In the genomic region with DNA sequence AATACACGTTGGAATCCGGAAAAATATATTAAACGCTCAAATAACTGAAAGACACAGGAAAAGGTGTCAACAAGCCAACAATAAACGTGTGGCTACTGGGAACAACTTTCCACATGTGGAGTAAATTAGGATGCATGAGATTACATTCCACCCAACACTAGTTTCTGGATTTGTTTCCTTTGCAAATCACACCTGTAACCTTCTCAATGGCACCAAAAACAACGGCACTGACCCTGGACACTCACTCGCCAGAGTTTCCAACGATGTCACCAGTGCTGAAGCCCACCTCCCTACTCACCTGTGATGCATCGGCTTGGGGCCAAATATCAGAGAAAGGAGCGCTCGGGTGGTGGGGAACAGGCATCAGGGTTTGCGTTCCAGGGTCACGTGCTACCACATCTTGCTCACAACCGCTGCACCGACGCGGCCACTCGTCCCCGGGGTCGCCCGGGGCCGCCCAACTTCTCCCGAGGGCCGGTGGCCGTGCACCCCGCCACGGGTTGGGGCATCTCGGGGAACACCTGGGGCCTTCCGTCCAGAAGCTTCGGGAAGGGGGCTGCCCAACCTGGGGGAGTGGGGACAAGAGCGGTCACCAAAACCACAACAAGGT, we compare ENCODE assay signal across 8 cellular contexts. TPM values are rescaled to one million over a fixed set of nuclear protein-coding genes. Genes with fewer than 3 reads are reported as not detected.
DNase-seq lines count a peak whose midpoint lies in the region; ATAC-seq and TF ChIP-seq lines count a peak whose summit lies in the region.

No MANE protein-coding gene starts in this region.

- dilution Hi-C loops in IMR-90 (cut with HindIII; ENCODE audit: low sequenced_read_pairs, unreplicated experiment): no loop called here

- H3K4me3 ChIP-seq in DND-41 (ENCODE audit: low read depth in 1 of 2, low read length in 2 of 2) (peak overlapping the region; percentile 33 to 82), IMR-90 (ENCODE audit: insufficient read depth, low read depth, low read length) (peak overlapping the region; percentile 89), duodenal mucosa (ENCODE audit: low read depth in 1 of 2, low read length in 2 of 2) (peak overlapping the region; percentile 79 to 93), mesodermal cell (ENCODE audit: extremely low read depth, insufficient read depth, low read length, poor library complexity, severe bottlenecking) (peak overlapping the region; percentile 76)

- H2AFZ ChIP-seq in DND-41 (ENCODE audit: low read depth, low read length): peak overlapping the region; percentile 99
- H2AFZ ChIP-seq in IMR-90 (replicated peaks; ENCODE audit: low read length, poor library complexity): peak overlapping the region; percentile 93

- no peaks in the 10 kb centered on the region for H3K27me3 Mint-ChIP-seq in stimulated activated naive CD8-positive, alpha-beta T cell treated with anti-CD3 and anti-CD28 coated beads, Interleukin-15, Interleukin-2, amounts not matched to agents 100 ng/mL and 50 ng/mL, for 24 hours

- in situ Hi-C loops in IMR-90 (cut with MboI; ENCODE audit: low sequenced_read_pairs): no loop called here

- H3K9me3 ChIP-seq in DND-41 (ENCODE audit: insufficient read depth, low read length, severe bottlenecking) (no peaks in the 10 kb centered on the region), IMR-90 (ENCODE audit: control insufficient read depth, insufficient read depth, low read length) (no peaks in the 10 kb centered on the region), duodenal mucosa (ENCODE audit: control insufficient read depth in 1 of 2, low read length in 2 of 2) (no peaks in the 10 kb centered on the region), mesodermal cell (ENCODE audit: control insufficient read depth, low read length) (no peaks in the 10 kb centered on the region)

- intact Hi-C loops in IMR-90 (cut with micrococcal nuclease): no loop called here

- BruUV-seq in IMR-90 (replicated peaks; lab: Mats Ljungman, UMichigan): no TSS peak

- peaks cover 36% of the 10 kb centered on the region for H3K4me1 Mint-ChIP-seq in stimulated activated naive CD8-positive, alpha-beta T cell treated with anti-CD3 and anti-CD28 coated beads, Interleukin-15, Interleukin-2, amounts not matched to agents 100 ng/mL and 50 ng/mL, for 24 hours (ENCODE audit: low read depth)

- H3K14ac ChIP-seq in IMR-90 (replicated peaks; ENCODE audit: low read depth, low read length): peak overlapping the region; percentile 64

- peak overlapping the region; percentile 31; the same call in 1 of the 2 replicates for H2AK5ac ChIP-seq in IMR-90 (ENCODE audit: low read depth, low read length)

- peak; percentile 41; the same call in 1 of the 3 replicates for ATAC-seq in DND-41 (ENCODE audit: insufficient read depth, low read depth)
- ATAC-seq in GM21526 (IDR thresholded peaks at IDR 0.05; ENCODE audit: low FRiP score, unreplicated experiment): peak; percentile 29
- ATAC-seq in IMR-90 (ENCODE audit: low read depth): peak; percentile 2; the same call in 1 of the 2 replicates

- peaks cover 13 to 18% of the 10 kb centered on the region in 2 experiments; a peak in 3 of 4 replicates for H3K79me1 ChIP-seq in IMR-90 (ENCODE audit: low read depth in 1 of 2, low read length in 2 of 2)

- no peak overlapping the region for H3K18ac ChIP-seq in IMR-90 (ENCODE audit: low read depth, low read length)

- H3K27me3 ChIP-seq in DND-41 (ENCODE audit: insufficient read depth, low read length, poor library complexity) (no peaks in the 10 kb centered on the region), IMR-90 (ENCODE audit: control insufficient read depth, insufficient read depth, low read length) (peaks cover 2% of the 10 kb centered on the region; the same call in 1 of the 2 replicates), duodenal mucosa (ENCODE audit: control insufficient read depth in 1 of 2, insufficient read depth in 2 of 2, low read length in 2 of 2) (no peaks in the 10 kb centered on the region)

- H3K4me1 ChIP-seq in DND-41 (ENCODE audit: insufficient read depth, low read length): peaks cover 36% of the 10 kb centered on the region
- H3K4me1 ChIP-seq in IMR-90 (ENCODE audit: control insufficient read depth, insufficient read depth, low read length): peaks cover 3% of the 10 kb centered on the region
- H3K4me1 ChIP-seq in duodenal mucosa (ENCODE audit: control insufficient read depth in 1 of 2, insufficient read depth in 2 of 2, low read length in 2 of 2): peaks cover 17 to 26% of the 10 kb centered on the region in 2 donors
- H3K4me1 ChIP-seq in mesodermal cell (ENCODE audit: control insufficient read depth, insufficient read depth, low read length, poor library complexity, severe bottlenecking): peaks cover 7% of the 10 kb centered on the region

- H2BK5ac ChIP-seq in IMR-90 (ENCODE audit: low read depth, low read length, poor library complexity, severe bottlenecking): peak overlapping the region; percentile 26

- peak overlapping the region; percentile 21; the same call in 1 of the 2 replicates for H4K5ac ChIP-seq in IMR-90 (ENCODE audit: low read depth, low read length)

- H2BK120ac ChIP-seq in IMR-90 (ENCODE audit: low read depth, low read length): no peak overlapping the region; the same call in 1 of the 2 replicates

- no peak for TF ChIP-seq POLR2A in IMR-90 (IDR thresholded peaks at IDR 0.05; ENCODE audit: low read depth, low read length)

- peak overlapping the region; percentile 64 for H3K27ac ChIP-seq in DND-41 (ENCODE audit: low read length)
- peak overlapping the region; percentile 66 for H3K27ac ChIP-seq in IMR-90 (ENCODE audit: insufficient read depth, low read length)
- peak overlapping the region; percentile 86 for H3K27ac ChIP-seq in VCaP
- H3K27ac ChIP-seq in duodenal mucosa (ENCODE audit: low read depth, low read length): peak overlapping the region; percentile 60
- peak overlapping the region; percentile 62 for H3K27ac ChIP-seq in mesodermal cell (ENCODE audit: low read depth, low read length, severe bottlenecking)

- peak overlapping the region; percentile 82 for H3K27ac Mint-ChIP-seq in stimulated activated naive CD8-positive, alpha-beta T cell treated with anti-CD3 and anti-CD28 coated beads, Interleukin-15, Interleukin-2, amounts not matched to agents 100 ng/mL and 50 ng/mL, for 24 hours

- peak overlapping the region; percentile 95 for H3K4me3 Mint-ChIP-seq in stimulated activated naive CD8-positive, alpha-beta T cell treated with anti-CD3 and anti-CD28 coated beads, Interleukin-15, Interleukin-2, amounts not matched to agents 100 ng/mL and 50 ng/mL, for 24 hours

- peak overlapping the region; percentile 81 for H3K4me2 ChIP-seq in DND-41 (ENCODE audit: insufficient read depth, low read length)
- H3K4me2 ChIP-seq in IMR-90 (ENCODE audit: low read depth, low read length): peak overlapping the region; percentile 96

- H4K8ac ChIP-seq in IMR-90 (ENCODE audit: low read depth in 2 of 2, low read length in 2 of 2): peak overlapping the region; percentile 1 to 41; a peak in 2 of 4 replicates

- DNase-seq in DND-41 (peak; percentile 43), IMR-90 (peak; percentile 12), NCI-H446 (lab: John Stamatoyannopoulos, UW) (no peak)

- H3K9me3 Mint-ChIP-seq in stimulated activated naive CD8-positive, alpha-beta T cell treated with anti-CD3 and anti-CD28 coated beads, Interleukin-15, Interleukin-2, amounts not matched to agents 100 ng/mL and 50 ng/mL, for 24 hours: no peaks in the 10 kb centered on the region

- peak overlapping the region; percentile 80 for H3K9ac ChIP-seq in DND-41 (ENCODE audit: low read depth, low read length)
- H3K9ac ChIP-seq in IMR-90 (ENCODE audit: low read depth, low read length): peak overlapping the region; percentile 95
- peak overlapping the region; percentile 78 to 86 for H3K9ac ChIP-seq in duodenal mucosa (ENCODE audit: low read depth in 1 of 2, low read length in 2 of 2)

- H3K79me2 ChIP-seq in DND-41 (ENCODE audit: insufficient read depth, low read length): peaks cover 33% of the 10 kb centered on the region

- peak overlapping the region; percentile 98 for H3K23ac ChIP-seq in IMR-90 (ENCODE audit: low read depth, low read length)

- H4K91ac ChIP-seq in IMR-90 (ENCODE audit: insufficient read depth, low read depth, low read length): peak overlapping the region; percentile 35

- no peak overlapping the region for H2BK20ac ChIP-seq in IMR-90 (ENCODE audit: low read depth, low read length)

- CTCF ChIA-PET in IMR-90 (lab: Yijun Ruan, JAX): no interaction called here

- TF ChIP-seq CTCF in DND-41 (IDR thresholded peaks at IDR 0.05; ENCODE audit: borderline replicate concordance, extremely low read depth, low read length, poor library complexity, severe bottlenecking): no peak
- TF ChIP-seq CTCF in IMR-90 (conservative IDR thresholded peaks at IDR 0.05; ENCODE audit: low read depth, low read length): no peak
- TF ChIP-seq CTCF in VCaP (conservative IDR thresholded peaks at IDR 0.05): no peak

- POLR2A ChIA-PET in IMR-90 (lab: Charles Lee; ENCODE audit: unreplicated experiment): no interaction called here

- peak overlapping the region; percentile 87 for H2AK9ac ChIP-seq in IMR-90 (replicated peaks; ENCODE audit: low read depth, low read length, poor library complexity)

- no peak for TF ChIP-seq RAD21 in IMR-90 (IDR thresholded peaks at IDR 0.05; ENCODE audit: low read length)

- 0% methylated on average over 6 of the region's 30 CpGs; no CpG with 5 or more reads in 1 of the 2 experiments for WGBS in IMR-90 (ENCODE audit: extremely low coverage in 2 of 2, insufficient read length in 1 of 2), 2 experiments
- WGBS in mesodermal cell (ENCODE audit: insufficient coverage in 2 of 2), 2 experiments: 0 to 3% methylated on average over 19 of the region's 30 CpGs

- H4K20me1 ChIP-seq in DND-41 (ENCODE audit: insufficient read depth, low read length) (peaks cover 3% of the 10 kb centered on the region; the same call in 1 of the 2 replicates), IMR-90 (ENCODE audit: insufficient read depth, low read length) (peaks cover 24% of the 10 kb centered on the region; the same call in 1 of the 2 replicates)

- no peak overlapping the region for H3K56ac ChIP-seq in IMR-90 (ENCODE audit: extremely low read depth, insufficient read depth, low read length)

- H3K36me3 Mint-ChIP-seq in stimulated activated naive CD8-positive, alpha-beta T cell treated with anti-CD3 and anti-CD28 coated beads, Interleukin-15, Interleukin-2, amounts not matched to agents 100 ng/mL and 50 ng/mL, for 24 hours (ENCODE audit: low read depth): peaks cover 30% of the 10 kb centered on the region

- peaks cover 39% of the 10 kb centered on the region for H3K36me3 ChIP-seq in DND-41 (ENCODE audit: insufficient read depth, low read length)
- peaks cover 10% of the 10 kb centered on the region for H3K36me3 ChIP-seq in IMR-90 (ENCODE audit: control insufficient read depth, insufficient read depth, low read length)
- peaks cover 8 to 22% of the 10 kb centered on the region in 2 donors for H3K36me3 ChIP-seq in duodenal mucosa (ENCODE audit: control insufficient read depth in 1 of 2, insufficient read depth in 2 of 2, low read length in 2 of 2)
- peaks cover 35% of the 10 kb centered on the region for H3K36me3 ChIP-seq in mesodermal cell (ENCODE audit: control insufficient read depth, insufficient read depth, low read length)

- no peak overlapping the region for H2BK15ac ChIP-seq in IMR-90 (ENCODE audit: low read depth, low read length)

- peak overlapping the region; percentile 64 for H3K4ac ChIP-seq in IMR-90 (ENCODE audit: low read depth, low read length)

- H3K9me1 ChIP-seq in IMR-90 (ENCODE audit: insufficient read depth, low read length): peaks cover 8% of the 10 kb centered on the region; the same call in 1 of the 2 replicates

RNA-seq across cellular contexts. Expression of a gene that starts 0.6 kb away (rescaled TPM):
- 26.1 and 26.7 TPM in 2 replicates for total RNA-seq in IMR-90 (2012; rRNA removed)
- 18.1 and 20.1 TPM in 2 replicates for polyA plus RNA-seq in IMR-90 (2012; rRNA removed)
- 9.4 and 10.3 TPM in 2 replicates for polyA plus RNA-seq in IMR-90 (2012; cell fraction: cytosol; rRNA removed)
- 12.3 and 31.3 TPM in 2 replicates for polyA plus RNA-seq in IMR-90 (2012; cell fraction: nucleus; rRNA removed; ENCODE audit: low replicate concordance)
- 18.1 TPM for polyA plus RNA-seq in mesodermal cell (2013, experiment 1 of 2)
- 18.9 TPM for polyA plus RNA-seq in mesodermal cell (2013, experiment 2 of 2)

RNA-seq across cellular contexts. Expression of a gene that starts 14.2 kb away (rescaled TPM):
- not detected in 2 replicates for total RNA-seq in IMR-90 (2012; rRNA removed)
- not detected in 2 replicates for polyA plus RNA-seq in IMR-90 (2012; rRNA removed)
- not detected in 2 replicates for polyA plus RNA-seq in IMR-90 (2012; cell fraction: cytosol; rRNA removed)
- polyA plus RNA-seq in IMR-90 (2012; cell fraction: nucleus; rRNA removed; ENCODE audit: low replicate concordance): not detected in 2 replicates
- not detected for polyA plus RNA-seq in mesodermal cell (2013, experiment 1 of 2)
- polyA plus RNA-seq in mesodermal cell (2013, experiment 2 of 2): not detected

Comparison
In these comparisons a context has a peak if more than half of its experiments do, and no peak if none do; other contexts are left out.
1. DNase-seq: peak in DND-41 (single experiment) and IMR-90 (single experiment); none in NCI-H446 (0 of 2).
2. Peak in every context shown above with its lines, with median percentiles within 50 percentile points of each other: ATAC-seq, H3K27ac ChIP-seq, H3K4me3 ChIP-seq and H3K9ac ChIP-seq.